Comparison of ENCODE assay signal across 1 cellular context in genomic region chr10:78937800-78938694, GRCh38.
TF ChIP-seq lines count a peak whose summit lies in the region.

No MANE protein-coding gene starts in this region.

TF ChIP-seq in HepG2, 621 proteins besides CTCF, POLR2A, EP300 and RAD21 (continued from another document and continues in another):
- TF ChIP-seq NFAT5 (CRISPR knock-in tag; IDR thresholded peaks at IDR 0.05) (no peak), THAP7 (CRISPR knock-in tag; IDR thresholded peaks at IDR 0.05) (no peak), ZNF557 (CRISPR knock-in tag; IDR thresholded peaks at IDR 0.05) (no peak), ZNF577 (CRISPR knock-in tag; IDR thresholded peaks at IDR 0.05; ENCODE audit: borderline replicate concordance, low read depth) (no peak), LCORL (IDR thresholded peaks at IDR 0.05) (no peak), LCORL (CRISPR knock-in tag; IDR thresholded peaks at IDR 0.05) (peak; percentile 54; the same call in 1 of the 2 replicates), HNRNPLL (IDR thresholded peaks at IDR 0.05; ENCODE audit: low read depth, low read length, poor library complexity, severe bottlenecking) (no peak), SAFB2 (CRISPR knock-in tag; IDR thresholded peaks at IDR 0.05; ENCODE audit: borderline replicate concordance, low read depth) (no peak), TEF (CRISPR knock-in tag; IDR thresholded peaks at IDR 0.05) (no peak), MLXIP (CRISPR knock-in tag; IDR thresholded peaks at IDR 0.05; ENCODE audit: borderline replicate concordance) (no peak), NFYB (CRISPR knock-in tag; IDR thresholded peaks at IDR 0.05) (no peak), U2AF1 (optimal IDR thresholded peaks at IDR 0.05; ENCODE audit: low read depth, low read length) (no peak), MIER3 (CRISPR knock-in tag; IDR thresholded peaks at IDR 0.05; ENCODE audit: borderline replicate concordance) (no peak), FOXK2 (IDR thresholded peaks at IDR 0.05) (no peak), SOX5 (CRISPR knock-in tag; IDR thresholded peaks at IDR 0.05; ENCODE audit: borderline replicate concordance) (peak; percentile 45; the same call in 1 of the 2 replicates), BCL3 (CRISPR knock-in tag; IDR thresholded peaks at IDR 0.05) (no peak), PBX3 (CRISPR knock-in tag; IDR thresholded peaks at IDR 0.05; ENCODE audit: borderline replicate concordance) (no peak), NR0B2 (CRISPR knock-in tag; IDR thresholded peaks at IDR 0.05) (no peak), ZNF326 (CRISPR knock-in tag; IDR thresholded peaks at IDR 0.05; ENCODE audit: borderline replicate concordance) (no peak), ZFP82 (CRISPR knock-in tag; IDR thresholded peaks at IDR 0.05; ENCODE audit: borderline replicate concordance) (no peak), GPN1 (CRISPR knock-in tag; IDR thresholded peaks at IDR 0.05; ENCODE audit: borderline replicate concordance) (no peak), RXRB (CRISPR knock-in tag; IDR thresholded peaks at IDR 0.05; ENCODE audit: borderline replicate concordance) (peak; percentile 71), ZNF703 (CRISPR knock-in tag; IDR thresholded peaks at IDR 0.05; ENCODE audit: borderline replicate concordance) (no peak), HHEX (CRISPR knock-in tag; IDR thresholded peaks at IDR 0.05) (no peak), MYPOP (CRISPR knock-in tag; IDR thresholded peaks at IDR 0.05) (no peak), CBX2 (IDR thresholded peaks at IDR 0.05; ENCODE audit: low read depth, low read length) (no peak), CBX2 (CRISPR knock-in tag; IDR thresholded peaks at IDR 0.05; ENCODE audit: low read depth) (no peak), ZFP37 (CRISPR knock-in tag; IDR thresholded peaks at IDR 0.05; ENCODE audit: borderline replicate concordance) (no peak), SKIL (CRISPR knock-in tag; IDR thresholded peaks at IDR 0.05; ENCODE audit: borderline replicate concordance) (peak; percentile 92), ELF1 (CRISPR knock-in tag; IDR thresholded peaks at IDR 0.05) (peak; percentile 61), HIC2 (CRISPR knock-in tag; IDR thresholded peaks at IDR 0.05; ENCODE audit: low read depth) (peak; percentile 92), ZSCAN31 (CRISPR knock-in tag; IDR thresholded peaks at IDR 0.05; ENCODE audit: low read depth) (no peak), HNF4A (CRISPR knock-in tag; IDR thresholded peaks at IDR 0.05) (0 out of 2 replicates have a peak, but pooled peaks have one; percentile 14), NAIF1 (CRISPR knock-in tag; IDR thresholded peaks at IDR 0.05; ENCODE audit: borderline replicate concordance) (no peak), ZNF776 (CRISPR knock-in tag; IDR thresholded peaks at IDR 0.05) (no peak), ZNF34 (CRISPR knock-in tag; IDR thresholded peaks at IDR 0.05; ENCODE audit: borderline replicate concordance) (no peak), GLI4 (CRISPR knock-in tag; IDR thresholded peaks at IDR 0.05; ENCODE audit: borderline replicate concordance) (no peak), NFE2 (CRISPR knock-in tag; IDR thresholded peaks at IDR 0.05) (no peak), PLRG1 (conservative IDR thresholded peaks at IDR 0.05) (no peak), ZNF136 (CRISPR knock-in tag; IDR thresholded peaks at IDR 0.05; ENCODE audit: low read depth) (no peak), ZBTB1 (CRISPR knock-in tag; IDR thresholded peaks at IDR 0.05; ENCODE audit: borderline replicate concordance) (no peak), CREB3 (CRISPR knock-in tag; IDR thresholded peaks at IDR 0.05) (no peak), PHB2 (IDR thresholded peaks at IDR 0.05; ENCODE audit: partially characterized antibody) (no peak), RFX5 (IDR thresholded peaks at IDR 0.05; ENCODE audit: low read depth, low read length) (no peak), ZFAT (CRISPR knock-in tag; conservative IDR thresholded peaks at IDR 0.05) (no peak), ATF7-NPFF (CRISPR knock-in tag; IDR thresholded peaks at IDR 0.05; ENCODE audit: low read depth) (no peak), PHF20 (CRISPR knock-in tag; IDR thresholded peaks at IDR 0.05) (no peak), SATB2 (CRISPR knock-in tag; IDR thresholded peaks at IDR 0.05) (no peak), ZNF549 (CRISPR knock-in tag; IDR thresholded peaks at IDR 0.05) (no peak)
